In genomic region chr7:99124636-99125504, GRCh38 we compare ENCODE assay signal across 1 cellular context.
TF ChIP-seq lines count a peak whose summit lies in the region.

No MANE protein-coding gene starts in this region.

TF ChIP-seq in GM12878, 131 proteins besides CTCF, POLR2A, EP300 and RAD21:
- TF ChIP-seq ZNF384 (IDR thresholded peaks at IDR 0.05; ENCODE audit: borderline replicate concordance, low read depth, low read length) = no peak
- peak; percentile 84 for TF ChIP-seq ZNF24 (IDR thresholded peaks at IDR 0.05)
- TF ChIP-seq ETV6 (conservative IDR thresholded peaks at IDR 0.05 in 1 of 2, IDR thresholded peaks at IDR 0.05 in 1 of 2; ENCODE audit: borderline replicate concordance in 1 of 2, low read depth in 1 of 2) = no peak
- TF ChIP-seq PML (IDR thresholded peaks at IDR 0.05; ENCODE audit: low read length) = no peak
